Comparison of ENCODE assay signal across 9 cellular contexts in the genomic region with DNA sequence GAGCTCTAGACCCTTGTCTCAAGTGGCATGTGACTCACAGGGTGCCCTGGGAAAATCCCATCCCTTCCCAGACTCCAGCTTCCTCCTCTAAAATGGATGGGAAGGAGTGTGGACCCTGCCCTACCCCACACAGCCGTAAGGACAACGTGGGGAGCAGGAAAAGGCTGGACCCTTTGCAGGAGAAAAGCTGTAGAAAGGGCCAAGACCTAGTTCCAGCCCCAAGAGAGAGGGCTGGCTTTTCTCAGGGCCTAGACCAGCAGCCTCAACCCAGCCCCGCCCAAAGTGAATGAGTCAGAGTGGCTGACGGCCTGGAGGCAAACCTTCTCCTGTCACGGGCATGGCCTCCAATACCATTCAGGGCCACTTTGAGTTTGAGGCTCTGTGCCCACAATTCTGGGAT. TPM values are rescaled to one million over a fixed set of nuclear protein-coding genes. Genes with fewer than 3 reads are reported as not detected.
DNase-seq lines count a peak whose midpoint lies in the region; ATAC-seq and TF ChIP-seq lines count a peak whose summit lies in the region.
"Had no signal": no experiment of that assay in that cellular context is flagged by ENCODE, and none has a peak within 500 bp of the region (broad histone marks: within the 10 kb centered on the region; RNA-seq: fewer than 3 reads in every experiment).

No MANE protein-coding gene starts in this region.

- peak; percentile 79 to 90 for ATAC-seq in activated T-cell treated with anti-CD3 and anti-CD28 coated beads, Interleukin-2, amount 50 U/mL, for 4 hours
- ATAC-seq in heart right ventricle: peak in 7 of 8 donors; percentile 28 to 76 (median 52)

- no peak for TF ChIP-seq CTCF in heart right ventricle (IDR thresholded peaks at IDR 0.05)

- H3K4me1 Mint-ChIP-seq in activated T-cell treated with anti-CD3 and anti-CD28 coated beads, Interleukin-2, amount 50 U/mL, for 4 hours (ENCODE audit: low read depth): peaks cover 24% of the 10 kb centered on the region

- H3K9me3 ChIP-seq in heart right ventricle: no peaks in the 10 kb centered on the region

- no peaks in the 10 kb centered on the region for H3K27me3 Mint-ChIP-seq in activated T-cell treated with anti-CD3 and anti-CD28 coated beads, Interleukin-2, amount 50 U/mL, for 4 hours (ENCODE audit: low read depth)

- H3K4me1 ChIP-seq in heart right ventricle: peaks cover 23 to 77% (median 58%) of the 10 kb centered on the region in 9 donors

- H3K4me3 ChIP-seq in heart right ventricle: no peak overlapping the region

- H3K36me3 Mint-ChIP-seq in activated T-cell treated with anti-CD3 and anti-CD28 coated beads, Interleukin-2, amount 50 U/mL, for 4 hours (ENCODE audit: insufficient read depth): no peaks in the 10 kb centered on the region

- H3K9me3 Mint-ChIP-seq in activated T-cell treated with anti-CD3 and anti-CD28 coated beads, Interleukin-2, amount 50 U/mL, for 4 hours: no peaks in the 10 kb centered on the region

- intact Hi-C loops in heart right ventricle (cut with DNase I): no loop called here

- no peaks in the 10 kb centered on the region for H3K36me3 ChIP-seq in heart right ventricle

- DNase-seq in COLO829 (ENCODE audit: low spot score) (peak; percentile 86), HCEC 1CT (peak; percentile 86), NCI-H69 (lab: John Stamatoyannopoulos, UW) (peak; percentile 6), heart right ventricle (peak; percentile 58 to 67), DMS153 treated with DMSO at 0.1 percent for 48 hours (lab: John Stamatoyannopoulos, UW; ENCODE audit: unreplicated experiment) (no peak), NCI-H2227 treated with DMSO at 0.1 percent for 48 hours (lab: John Stamatoyannopoulos, UW) (no peak)
- peak; percentile 37 for DNase-seq in activated T-cell treated with anti-CD3 and anti-CD28 coated beads, Interleukin-2, amount 50 U/mL, for 4 hours
- peak; percentile 65 for DNase-seq in stimulated activated CD4-positive, alpha-beta T cell treated with anti-CD3 and anti-CD28 coated beads, Interleukin-4, amount 100 ng/mL, for 24 hours

- H3K27me3 ChIP-seq in heart right ventricle: no peaks in the 10 kb centered on the region

- H3K27ac ChIP-seq in heart right ventricle: peak overlapping the region in 3 of 10 donors; percentile 41 to 90 (median 41)

- no peak overlapping the region for H3K4me3 Mint-ChIP-seq in activated T-cell treated with anti-CD3 and anti-CD28 coated beads, Interleukin-2, amount 50 U/mL, for 4 hours

- WGBS in heart right ventricle, 2 donors: 43 to 56% methylated on average over 5 of the region's 5 CpGs

RNA-seq across cellular contexts. Expression of gene LAMB3, which starts 1.1 kb away (rescaled TPM):
- 1 to 10 TPM in 1 of 3 donors, under 1 TPM in 2; 0.38 to 1.5 (median 0.55) TPM for total RNA-seq in activated T-cell treated with anti-CD3 and anti-CD28 coated beads, Interleukin-2, amount 50 U/mL, for 4 hours
- 1 to 10 TPM; 2.3 to 6.0 (median 3.8) TPM for total RNA-seq in heart right ventricle
- polyA plus RNA-seq in heart right ventricle: 1 to 10 TPM; 1.6 to 3.7 TPM

RNA-seq across cellular contexts. Expression of gene G0S2, which starts 24.1 kb away (rescaled TPM):
- total RNA-seq in activated T-cell treated with anti-CD3 and anti-CD28 coated beads, Interleukin-2, amount 50 U/mL, for 4 hours: 10 to 100 TPM; 16.3 to 55.6 (median 39.0) TPM
- 100 to 1,000 TPM in 7 of 10 donors, 10 to 100 TPM in 3; 75.3 to 491 (median 131) TPM for total RNA-seq in heart right ventricle
- polyA plus RNA-seq in heart right ventricle: 100 to 1,000 TPM in 1 of 2 donors, 10 to 100 TPM in 1; 90.0 to 223 TPM

RNA-seq across cellular contexts. Expression of gene HSD11B1, which starts 53.5 kb away (rescaled TPM):
- 1 to 10 TPM; 2.6 to 8.7 (median 2.7) TPM for total RNA-seq in activated T-cell treated with anti-CD3 and anti-CD28 coated beads, Interleukin-2, amount 50 U/mL, for 4 hours
- 10 to 100 TPM in 1 of 10 donors, 1 to 10 TPM in 9; 1.3 to 15.7 (median 3.0) TPM for total RNA-seq in heart right ventricle
- 1 to 10 TPM in 1 of 2 donors, under 1 TPM in 1; 0.59 to 7.2 TPM for polyA plus RNA-seq in heart right ventricle
- total RNA-seq: H1 had no signal
- polyA plus RNA-seq: H1 had no signal

Comparison
In these comparisons a context has a peak if more than half of its experiments do, and no peak if none do; other contexts are left out.
1. DNase-seq: peak in COLO829 (single experiment), HCEC 1CT (single experiment), NCI-H69 (single experiment), activated T-cell treated with anti-CD3 and anti-CD28 coated beads, Interleukin-2, amount 50 U/mL, for 4 hours (single experiment), heart right ventricle (2 of 2) and stimulated activated CD4-positive, alpha-beta T cell treated with anti-CD3 and anti-CD28 coated beads, Interleukin-4, amount 100 ng/mL, for 24 hours (single experiment); none in DMS153 treated with DMSO at 0.1 percent for 48 hours (single experiment) and NCI-H2227 treated with DMSO at 0.1 percent for 48 hours (single experiment).